12 cellular contexts compared by ENCODE assay signal in genomic region chr9:136513191-136513590, GRCh38.
"Had no signal": no experiment of that assay in that cellular context is flagged by ENCODE, and none has a peak within 500 bp of the region (broad histone marks: within the 10 kb centered on the region; RNA-seq: fewer than 3 reads in every experiment).

No MANE protein-coding gene starts in this region.

- H3K27me3 ChIP-seq: neutrophil had no signal

- H3K27ac Mint-ChIP-seq: activated CD8-positive, alpha-beta memory T cell treated with anti-CD3 and anti-CD28 coated beads, Interleukin-2, amount 10 ng/mL, durations not matched to agents 7 days and 5 days; activated naive CD8-positive, alpha-beta T cell; naive thymus-derived CD4-positive, alpha-beta T cell; stimulated activated effector memory CD8-positive, alpha-beta T cell treated with anti-CD3 and anti-CD28 coated beads, Interleukin-12 subunit alpha, Interleukin-12 subunit beta, amount 100 ng/mL, for 72 hours; T-helper 17 cell had no signal

- H3K4me1 Mint-ChIP-seq: activated CD8-positive, alpha-beta memory T cell treated with anti-CD3 and anti-CD28 coated beads, Interleukin-2, amount 10 ng/mL, durations not matched to agents 7 days and 5 days; naive thymus-derived CD4-positive, alpha-beta T cell; stimulated activated effector memory CD8-positive, alpha-beta T cell treated with anti-CD3 and anti-CD28 coated beads, Interleukin-12 subunit alpha, Interleukin-12 subunit beta, amount 100 ng/mL, for 72 hours; T-helper 17 cell had no signal

- H3K9me3 ChIP-seq: neutrophil had no signal

- H3K9me3 Mint-ChIP-seq: activated T-cell treated with anti-CD3 and anti-CD28 coated beads, Interleukin-2, amount 50 U/mL, for 4 hours; naive thymus-derived CD4-positive, alpha-beta T cell; stimulated activated effector memory CD8-positive, alpha-beta T cell treated with anti-CD3 and anti-CD28 coated beads, Interleukin-12 subunit alpha, Interleukin-12 subunit beta, amount 100 ng/mL, for 72 hours had no signal

- H3K27ac ChIP-seq: neutrophil had no signal

- FAIRE-seq: keratinocyte, small intestine, TTC549 had no signal

- DNase-seq: activated CD8-positive, alpha-beta memory T cell treated with anti-CD3 and anti-CD28 coated beads, Interleukin-2, amount 10 ng/mL, durations not matched to agents 7 days and 5 days; activated gamma-delta T cell; activated T-cell treated with anti-CD3 and anti-CD28 coated beads, Interleukin-2, amount 50 U/mL, for 4 hours; mammary epithelial cell; naive thymus-derived CD4-positive, alpha-beta T cell; small intestine had no signal

- H3K27me3 Mint-ChIP-seq: activated CD8-positive, alpha-beta memory T cell treated with anti-CD3 and anti-CD28 coated beads, Interleukin-2, amount 10 ng/mL, durations not matched to agents 7 days and 5 days; activated naive CD8-positive, alpha-beta T cell; naive thymus-derived CD4-positive, alpha-beta T cell; T-helper 17 cell had no signal

- H3K4me3 Mint-ChIP-seq: activated CD8-positive, alpha-beta memory T cell treated with anti-CD3 and anti-CD28 coated beads, Interleukin-2, amount 10 ng/mL, durations not matched to agents 7 days and 5 days; activated naive CD8-positive, alpha-beta T cell; activated T-cell treated with anti-CD3 and anti-CD28 coated beads, Interleukin-2, amount 50 U/mL, for 4 hours; naive thymus-derived CD4-positive, alpha-beta T cell; stimulated activated effector memory CD8-positive, alpha-beta T cell treated with anti-CD3 and anti-CD28 coated beads, Interleukin-12 subunit alpha, Interleukin-12 subunit beta, amount 100 ng/mL, for 72 hours; T-helper 17 cell had no signal

- H3K36me3 Mint-ChIP-seq: activated naive CD8-positive, alpha-beta T cell had no signal
